In the genomic region with DNA sequence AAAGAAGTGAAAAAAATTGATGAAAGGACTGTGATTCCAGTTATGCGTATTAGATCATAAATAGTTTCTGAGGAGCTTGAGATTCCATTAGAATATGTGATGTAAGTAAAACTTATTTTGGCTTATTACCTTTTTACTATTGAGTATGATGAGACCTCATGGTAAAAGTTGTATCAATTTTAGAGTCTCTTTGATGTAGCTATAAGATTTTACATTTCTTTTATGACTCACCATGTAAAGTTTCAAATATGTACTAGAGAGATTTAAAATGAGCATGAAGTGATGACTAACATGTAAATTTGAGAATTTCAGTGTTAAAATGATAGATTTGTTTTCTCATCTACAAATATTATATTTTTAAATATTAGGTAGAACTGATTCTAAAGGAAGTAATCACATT, we compare ENCODE assay signal across 34 cellular contexts.
"Had no signal": no experiment of that assay in that cellular context is flagged by ENCODE, and none has a peak within 500 bp of the region (broad histone marks: within the 10 kb centered on the region; RNA-seq: fewer than 3 reads in every experiment).

No MANE protein-coding gene starts in this region.

- H3K36me3 ChIP-seq: MG63 had no signal

- H3K9me3 ChIP-seq: MG63 had no signal

- H3K4me2 ChIP-seq: KMS-11 had no signal

- H3K27me3 ChIP-seq: MG63 had no signal

- DNase-seq: Karpas-422, Kasumi-1, MG63, MM.1S, MV-4-11, NCI-H1048, NCI-H1092, NCI-H1092 treated with DMSO at 0.1 percent for 48 hours, NCI-H1105, NCI-H1105 treated with DMSO at 0.1 percent for 48 hours, NCI-H1417, NCI-H1417 treated with DMSO at 0.1 percent for 48 hours, NCI-H1436, NCI-H1436 treated with DMSO at 0.1 percent for 48 hours, NCI-H146, NCI-H1694, NCI-H1694 treated with DMSO at 0.1 percent for 48 hours, NCI-H187, NCI-H187 treated with DMSO at 0.1 percent for 48 hours, NCI-H1930, NCI-H2029, NCI-H2029 treated with DMSO at 0.1 percent for 48 hours, NCI-H2081, NCI-H2081 treated with DMSO at 0.1 percent for 48 hours, NCI-H2107, NCI-H2171, NCI-H2171 treated with DMSO at 0.1 percent for 48 hours, NCI-H2227 treated with DMSO at 0.1 percent for 48 hours, NCI-H226, NCI-H345, NCI-H446, NCI-H446 treated with DMSO at 0.1 percent for 48 hours, NCI-H510A had no signal

- H3K27ac ChIP-seq: KMS-11 had no signal

- H3K4me3 ChIP-seq: MG63 had no signal
